Comparison of ENCODE assay signal across 23 cellular contexts in the genomic region with DNA sequence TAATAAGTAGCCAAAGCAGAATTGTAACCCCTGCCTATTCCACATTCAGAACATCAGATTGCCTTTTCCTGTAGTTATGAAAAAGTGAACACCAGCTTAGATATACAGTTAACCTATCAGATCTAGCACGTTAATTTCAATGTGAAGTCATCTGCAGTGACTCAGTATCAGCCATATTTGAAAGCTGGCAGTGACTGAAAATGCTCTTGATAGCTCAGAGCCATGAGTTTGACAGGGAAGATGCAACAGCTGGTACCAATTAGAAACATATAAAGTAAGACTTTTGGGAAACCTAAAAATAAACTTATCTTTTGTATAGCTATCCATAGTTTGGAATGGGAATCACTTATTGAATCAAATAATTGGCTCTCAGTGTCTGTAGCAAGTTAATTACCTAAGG.
DNase-seq lines count a peak whose midpoint lies in the region; ATAC-seq and TF ChIP-seq lines count a peak whose summit lies in the region.
"Had no signal": no experiment of that assay in that cellular context is flagged by ENCODE, and none has a peak within 500 bp of the region (broad histone marks: within the 10 kb centered on the region; RNA-seq: fewer than 3 reads in every experiment).

No MANE protein-coding gene starts in this region.

- CTCF ChIA-PET in SK-N-SH (lab: Yijun Ruan, JAX), result no interaction called here

- WGBS in GM23248 (ENCODE audit: low coverage in 1 of 2, low lambda C conversion rate in 2 of 2, missing lambda C conversion rate in 2 of 2), 2 experiments, result 3 to 4% methylated on average over 1 of the region's 1 CpG
- WGBS in SK-N-SH (ENCODE audit: low lambda C conversion rate), result 3% methylated on average over 1 of the region's 1 CpG

- H4K20me1 ChIP-seq in GM23248 (ENCODE audit: insufficient read depth) (no peaks in the 10 kb centered on the region), SK-N-SH (ENCODE audit: insufficient read depth) (no peaks in the 10 kb centered on the region)

- H3K79me2 ChIP-seq in GM23248 (ENCODE audit: insufficient read depth) (no peaks in the 10 kb centered on the region), SK-N-SH (ENCODE audit: insufficient read depth) (no peaks in the 10 kb centered on the region)

- no peaks in the 10 kb centered on the region for H3K9me2 ChIP-seq in GM23248 (ENCODE audit: insufficient read depth)
- no peaks in the 10 kb centered on the region for H3K9me2 ChIP-seq in SK-N-SH

- TF ChIP-seq EP300 in SK-N-SH (IDR thresholded peaks at IDR 0.05; ENCODE audit: borderline replicate concordance in 1 of 2, low read depth in 1 of 2, low read length in 1 of 2), result no peak

- H2AFZ ChIP-seq in GM23248, result no peak overlapping the region
- no peak overlapping the region for H2AFZ ChIP-seq in SK-N-SH (ENCODE audit: low read depth)
- H2AFZ ChIP-seq: GM23338 had no signal

- no peak for TF ChIP-seq CTCF in AG10803 (conservative IDR thresholded peaks at IDR 0.05; ENCODE audit: low read length)
- TF ChIP-seq CTCF in SK-N-SH (IDR thresholded peaks at IDR 0.05), result no peak

- H3K36me3 ChIP-seq in GM23248 (ENCODE audit: low read depth), result no peaks in the 10 kb centered on the region
- no peaks in the 10 kb centered on the region for H3K36me3 ChIP-seq in SK-N-SH (replicated peaks in 1 of 2; ENCODE audit: control insufficient read depth in 1 of 2, insufficient read depth in 2 of 2, low read length in 1 of 2)
- H3K36me3 ChIP-seq: HAP-1 had no signal

- H3F3A ChIP-seq in GM23248 (ENCODE audit: insufficient read depth), result no peaks in the 10 kb centered on the region
- no peaks in the 10 kb centered on the region for H3F3A ChIP-seq in SK-N-SH (replicated peaks; ENCODE audit: insufficient read depth)

- H3K4me2 ChIP-seq in GM23248 (ENCODE audit: unreplicated experiment), result no peak overlapping the region
- H3K4me2 ChIP-seq in SK-N-SH, result no peak overlapping the region
- H3K4me2 ChIP-seq: GM23338 had no signal

- H3K9me3 ChIP-seq in GM23248 (ENCODE audit: low read depth) (no peaks in the 10 kb centered on the region), SK-N-SH (no peaks in the 10 kb centered on the region)
- H3K9me3 ChIP-seq: HAP-1 had no signal

- H3K4me1 ChIP-seq in GM23248 (ENCODE audit: insufficient read depth) (peaks cover 5% of the 10 kb centered on the region; the same call in 1 of the 2 replicates), SK-N-SH (ENCODE audit: control insufficient read depth in 1 of 2, insufficient read depth in 2 of 2, low read depth in 1 of 2, low read length in 1 of 2) (no peaks in the 10 kb centered on the region; a peak in 1 of 4 replicates)
- H3K4me1 ChIP-seq: HAP-1 had no signal

- DNase-seq in AG10803 (ENCODE audit: low read depth) (peak; percentile 74), GM23248 (peak; percentile 50), SK-N-SH (no peak), fibroblast of peridontal ligament (ENCODE audit: extremely low read depth) (peak; percentile 17), globus pallidus (ENCODE audit: low spot score) (no peak)
- no peak for DNase-seq in activated CD8-positive, alpha-beta memory T cell treated with anti-CD3 and anti-CD28 coated beads, Interleukin-2, amount 50 U/mL, for 4 hours
- DNase-seq in stimulated activated CD4-positive, alpha-beta T cell treated with anti-CD3 and anti-CD28 coated beads, Interleukin-2, amount 100 ng/mL, for 48 hours, result no peak
- DNase-seq: AML-193; CD8-positive, alpha-beta memory T cell; GF-D8; Karpas-422; NCI-H1417; NCI-H1694 treated with DMSO at 0.1 percent for 48 hours; NCI-H2081 treated with DMSO at 0.1 percent for 48 hours; NCI-H2171 treated with DMSO at 0.1 percent for 48 hours; NCI-H446; NCI-H526 treated with DMSO at 0.1 percent for 48 hours; OCI-M1; Right ventricle myocardium superior had no signal

- H3K9ac ChIP-seq in GM23248, result no peak overlapping the region
- no peak overlapping the region for H3K9ac ChIP-seq in SK-N-SH

- TF ChIP-seq RAD21 in SK-N-SH (IDR thresholded peaks at IDR 0.05; ENCODE audit: low read length), result no peak

- in situ Hi-C loops in GM23248 (cut with MboI), result no loop called here

- H3K27ac ChIP-seq in GM23248 (no peak overlapping the region), SK-N-SH (ENCODE audit: low read depth in 2 of 2, low read length in 1 of 2) (peak overlapping the region in 1 of 2 experiments; percentile 60; a peak in 1 of 4 replicates)
- H3K27ac ChIP-seq: C4-2B had no signal

- H3K27me3 ChIP-seq in GM23248 (replicated peaks; ENCODE audit: insufficient read depth) (no peaks in the 10 kb centered on the region), SK-N-SH (ENCODE audit: insufficient read depth) (no peaks in the 10 kb centered on the region)

- H3K4me3 ChIP-seq in AG10803 (ENCODE audit: low read length) (no peak overlapping the region), GM23248 (no peak overlapping the region), SK-N-SH (ENCODE audit: low read depth in 2 of 2, low read length in 1 of 2) (no peak overlapping the region)
- H3K4me3 ChIP-seq: GM23338, HAP-1 had no signal

- POLR2A ChIA-PET in SK-N-SH (lab: Yijun Ruan, JAX), result no interaction called here

- ATAC-seq in GM21786 (IDR thresholded peaks at IDR 0.05; ENCODE audit: unreplicated experiment), result no peak
- ATAC-seq: GM23338 had no signal

TF ChIP-seq in SK-N-SH, 30 proteins besides CTCF, POLR2A, EP300 and RAD21:
- TF ChIP-seq TCF12 (IDR thresholded peaks at IDR 0.05) (peak; percentile 76), FOSL2 (IDR thresholded peaks at IDR 0.05; ENCODE audit: borderline replicate concordance, low read depth) (peak; percentile 37; the same call in 1 of the 2 replicates), SIN3A (IDR thresholded peaks at IDR 0.05; ENCODE audit: borderline replicate concordance, low read depth, low read length) (no peak)
- TF ChIP-seq, protein P1, sequence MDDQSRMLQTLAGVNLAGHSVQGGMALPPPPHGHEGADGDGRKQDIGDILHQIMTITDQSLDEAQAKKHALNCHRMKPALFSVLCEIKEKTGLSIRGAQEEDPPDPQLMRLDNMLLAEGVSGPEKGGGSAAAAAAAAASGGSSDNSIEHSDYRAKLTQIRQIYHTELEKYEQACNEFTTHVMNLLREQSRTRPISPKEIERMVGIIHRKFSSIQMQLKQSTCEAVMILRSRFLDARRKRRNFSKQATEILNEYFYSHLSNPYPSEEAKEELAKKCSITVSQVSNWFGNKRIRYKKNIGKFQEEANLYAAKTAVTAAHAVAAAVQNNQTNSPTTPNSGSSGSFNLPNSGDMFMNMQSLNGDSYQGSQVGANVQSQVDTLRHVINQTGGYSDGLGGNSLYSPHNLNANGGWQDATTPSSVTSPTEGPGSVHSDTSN (IDR thresholded peaks at IDR 0.05), result peak; percentile 43; the same call in 1 of the 2 replicates
TF ChIP-seq in SK-N-SH: peak in this region for 3.

Comparison
In these comparisons a context has a peak if more than half of its experiments do, and no peak if none do; other contexts are left out.
1. DNase-seq: peak in AG10803 (single experiment), GM23248 (single experiment) and fibroblast of peridontal ligament (single experiment); none in SK-N-SH (single experiment), activated CD8-positive, alpha-beta memory T cell treated with anti-CD3 and anti-CD28 coated beads, Interleukin-2, amount 50 U/mL, for 4 hours (single experiment), globus pallidus (single experiment) and stimulated activated CD4-positive, alpha-beta T cell treated with anti-CD3 and anti-CD28 coated beads, Interleukin-2, amount 100 ng/mL, for 48 hours (0 of 2).